9 cellular contexts compared by ENCODE assay signal in genomic region chr14:64915025-64915424, GRCh38. TPM values are rescaled to one million over a fixed set of nuclear protein-coding genes. Genes with fewer than 3 reads are reported as not detected.
DNase-seq lines count a peak whose midpoint lies in the region; ATAC-seq, FAIRE-seq and TF ChIP-seq lines count a peak whose summit lies in the region.
"Had no signal": no experiment of that assay in that cellular context is flagged by ENCODE, and none has a peak within 500 bp of the region (broad histone marks: within the 10 kb centered on the region; RNA-seq: fewer than 3 reads in every experiment).

No MANE protein-coding gene starts in this region.

- in situ Hi-C loops in GM12878 (cut with MboI): no loop called here

- intact Hi-C loops in GM12878 (cut with micrococcal nuclease; ENCODE audit: unreplicated experiment): loop anchor here (2.0 kb wide), 1 partner anchor 72 kb away; the partner anchor contains the start of gene FNTB
- intact Hi-C loops in upper lobe of right lung (cut with DNase I): no loop called here

- CTCF ChIA-PET in GM12878 (lab: Yijun Ruan, JAX): interaction anchor here (0.7 to 2.8 kb wide), 15 partner anchors 9 to 105 kb away, joined by 3 to 10 read pairs (median 4); partner anchors contain the start of gene FNTB

- DNase-seq in activated naive CD4-positive, alpha-beta T cell treated with anti-CD3 and anti-CD28 coated beads, Interleukin-2, amount 50 U/mL, for 16 hours: no peak
- DNase-seq in GM12878 (ENCODE audit: low read depth, low spot score): no peak
- no peak for DNase-seq in memory B cell (ENCODE audit: low spot score in 2 of 2)
- no peak for DNase-seq in upper lobe of right lung
- DNase-seq in globus pallidus (ENCODE audit: low spot score): no peak
- DNase-seq in DMS153 treated with DMSO at 0.1 percent for 48 hours (lab: John Stamatoyannopoulos, UW; ENCODE audit: unreplicated experiment): no peak

- H3K79me2 ChIP-seq in GM12878 (ENCODE audit: control insufficient read depth, insufficient read depth, low read length): peaks cover 52% of the 10 kb centered on the region

- peak overlapping the region; percentile 84 for H3K4me2 ChIP-seq in GM12878 (ENCODE audit: control insufficient read depth, insufficient read depth)

- RAD21 ChIA-PET in GM12878 (lab: Charles Lee; ENCODE audit: unreplicated experiment): interaction anchor here (0.6 to 2.2 kb wide), 10 partner anchors 10 to 409 kb away, joined by 3 to 9 read pairs (median 4); partner anchors contain the start of gene FNTB

- TSS peak; percentile 74 for BruUV-seq in GM12878 (replicated peaks; lab: Mats Ljungman, UMichigan)

- TF ChIP-seq POLR2A in GM12878 (IDR thresholded peaks at IDR 0.05; ENCODE audit: low read depth, low read length): no peak

- WGBS in GM12878 (ENCODE audit: insufficient coverage, insufficient replicate concordance, low lambda C conversion rate, missing lambda C conversion rate): 20% methylated on average over 4 of the region's 4 CpGs

- H3K27me3 ChIP-seq in GM12878 (replicated peaks in 1 of 2; ENCODE audit: control insufficient read depth in 2 of 2, insufficient read depth in 2 of 2, low read length in 1 of 2) (no peaks in the 10 kb centered on the region), upper lobe of right lung (no peaks in the 10 kb centered on the region)

- H3K9ac ChIP-seq in GM12878 (ENCODE audit: control insufficient read depth, insufficient read depth, low read length): peak overlapping the region; percentile 98

- no peaks in the 10 kb centered on the region for H4K20me1 ChIP-seq in GM12878 (ENCODE audit: control insufficient read depth, insufficient read depth)

- no peak for TF ChIP-seq RAD21 in GM12878 (IDR thresholded peaks at IDR 0.05; ENCODE audit: insufficient read depth, low read depth, low read length)

- peaks cover 51% of the 10 kb centered on the region for H3K4me1 Mint-ChIP-seq in activated naive CD4-positive, alpha-beta T cell treated with anti-CD3 and anti-CD28 coated beads, Interleukin-2, amount 50 U/mL, for 24 hours
- peaks cover 36% of the 10 kb centered on the region for H3K4me1 Mint-ChIP-seq in memory B cell

- no peak for TF ChIP-seq CTCF in GM12878 (IDR thresholded peaks at IDR 0.05 in 2 of 3, conservative IDR thresholded peaks at IDR 0.05 in 1 of 3; ENCODE audit: control insufficient read depth in 2 of 3, extremely low read depth in 1 of 3, insufficient read depth in 1 of 3, low read depth in 3 of 3, low read length in 3 of 3)
- TF ChIP-seq CTCF in upper lobe of right lung (IDR thresholded peaks at IDR 0.05): no peak

- FAIRE-seq in GM12878 (lab: Jason Lieb, UNC): no peak

- H3K36me3 Mint-ChIP-seq in activated naive CD4-positive, alpha-beta T cell treated with anti-CD3 and anti-CD28 coated beads, Interleukin-2, amount 50 U/mL, for 24 hours: peaks cover 13% of the 10 kb centered on the region
- H3K36me3 Mint-ChIP-seq in memory B cell: peaks cover 2% of the 10 kb centered on the region

- H3K4me1 ChIP-seq in GM12878 (ENCODE audit: control insufficient read depth, insufficient read depth, low read length) (peaks cover 5% of the 10 kb centered on the region; the same call in 1 of the 2 replicates), upper lobe of right lung (peaks cover 26% of the 10 kb centered on the region)

- H3K27ac ChIP-seq in GM12878 (ENCODE audit: control insufficient read depth, insufficient read depth) (peak overlapping the region; percentile 98), upper lobe of right lung (peak overlapping the region; percentile 100)

- H3K36me3 ChIP-seq in GM12878 (ENCODE audit: control insufficient read depth in 2 of 2, insufficient read depth in 2 of 2, low read length in 1 of 2): no peaks in the 10 kb centered on the region; a peak in 1 of 4 replicates
- no peaks in the 10 kb centered on the region for H3K36me3 ChIP-seq in upper lobe of right lung

- TF ChIP-seq EP300 in GM12878 (IDR thresholded peaks at IDR 0.05; ENCODE audit: borderline replicate concordance in 1 of 2, control insufficient read depth in 1 of 2, low read depth in 2 of 2, low read length in 2 of 2): no peak

- H3K4me3 Mint-ChIP-seq in activated naive CD4-positive, alpha-beta T cell treated with anti-CD3 and anti-CD28 coated beads, Interleukin-2, amount 50 U/mL, for 24 hours: peak overlapping the region; percentile 85
- peak overlapping the region; percentile 86 for H3K4me3 Mint-ChIP-seq in memory B cell

- H3K27me3 Mint-ChIP-seq in activated naive CD4-positive, alpha-beta T cell treated with anti-CD3 and anti-CD28 coated beads, Interleukin-2, amount 50 U/mL, for 24 hours: no peaks in the 10 kb centered on the region
- H3K27me3 Mint-ChIP-seq in memory B cell: peaks cover 2% of the 10 kb centered on the region

- H3K9me3 ChIP-seq in GM12878 (replicated peaks; ENCODE audit: control insufficient read depth, insufficient read depth, low read length) (no peaks in the 10 kb centered on the region; the same call in 1 of the 3 replicates), upper lobe of right lung (no peaks in the 10 kb centered on the region)

- POLR2A ChIA-PET in GM12878 (lab: Charles Lee): interaction anchor here (0.6 to 2.3 kb wide), 7 partner anchors 10 to 734 kb away, joined by 4 to 15 read pairs (median 9); no protein-coding TSS in a partner anchor

- no peak overlapping the region for H2AFZ ChIP-seq in GM12878 (ENCODE audit: control insufficient read depth, low read depth, low read length)

- ATAC-seq in GM12878: no peak
- ATAC-seq in memory B cell (ENCODE audit: low read depth): no peak
- no peak for ATAC-seq in upper lobe of right lung
- ATAC-seq in HG02588 (IDR thresholded peaks at IDR 0.05; ENCODE audit: unreplicated experiment): no peak

- SMC1A ChIA-PET in GM12878 (lab: Charles Lee; ENCODE audit: uncharacterized antibody, unreplicated experiment): interaction anchor here (1.0 to 2.8 kb wide), 8 partner anchors 10 to 72 kb away, joined by 3 to 12 read pairs (median 5); partner anchors contain the start of gene FNTB

- peak overlapping the region; percentile 97 for H3K27ac Mint-ChIP-seq in activated naive CD4-positive, alpha-beta T cell treated with anti-CD3 and anti-CD28 coated beads, Interleukin-2, amount 50 U/mL, for 24 hours
- peak overlapping the region; percentile 99 for H3K27ac Mint-ChIP-seq in memory B cell

- H3K4me3 ChIP-seq in GM12878 (peak overlapping the region; percentile 79), upper lobe of right lung (peak overlapping the region; percentile 98)

- no peaks in the 10 kb centered on the region for H3K9me3 Mint-ChIP-seq in activated naive CD4-positive, alpha-beta T cell treated with anti-CD3 and anti-CD28 coated beads, Interleukin-2, amount 50 U/mL, for 24 hours
- no peaks in the 10 kb centered on the region for H3K9me3 Mint-ChIP-seq in memory B cell

RNA-seq across cellular contexts. Expression of gene CHURC1, which starts 0.8 kb away (rescaled TPM):
- total RNA-seq in GM12878 (2013; cell fraction: nucleolus; rRNA removed): 143 and 151 TPM in 2 replicates
- total RNA-seq in GM12878 (2014; rRNA removed) (41.0 and 56.9 TPM in 2 replicates), GM12878 (2014; rRNA removed; fragmentation: Illumina TruSeq; extraction: Trizol) (73.3 and 81.0 TPM in 2 replicates), GM12878 (2021) (65.3 and 70.2 TPM in 2 replicates), upper lobe of right lung (52.5 TPM)
- 15.3 TPM for polyA plus RNA-seq in GM12878 (2011; ENCODE audit: low read depth)
- polyA plus RNA-seq in GM12878 (2011; rRNA removed) (193 and 241 TPM in 2 replicates), GM12878 (2014; fragmentation: Illumina TruSeq; extraction: Trizol) (88.3 and 111 TPM in 2 replicates), GM12878 (2014; fragmentation: Nextera tagmentation; extraction: Ambion mirVana) (100 to 1,000 TPM; 408 to 421 TPM), GM12878 (2014; rRNA removed) (50.9 and 65.4 TPM in 2 replicates), GM12878 (2016; fragmentation: Nextera tagmentation; extraction: Ambion mirVana) (100 to 1,000 TPM; 237 to 262 TPM)
- 47.7 and 137 TPM in 2 replicates for polyA plus RNA-seq in GM12878 (2011; cell fraction: cytosol; rRNA removed)
- polyA plus RNA-seq in GM12878 (2011; cell fraction: nucleus; rRNA removed): 52.4 and 56.9 TPM in 2 replicates
- polyA plus RNA-seq in GM12878 (2012): 58.2 and 78.5 TPM in 2 replicates
- polyA minus RNA-seq in GM12878 (2011; rRNA and poly(A)+ RNA removed): 22.6 and 25.2 TPM in 2 replicates
- polyA minus RNA-seq in GM12878 (2011; cell fraction: cytosol; rRNA and poly(A)+ RNA removed): 7.2 and 9.6 TPM in 2 replicates
- polyA minus RNA-seq in GM12878 (2011; cell fraction: nucleus; rRNA and poly(A)+ RNA removed): 21.5 and 24.7 TPM in 2 replicates

RNA-seq across cellular contexts. Expression of gene GPX2, which starts 27.5 kb away (rescaled TPM):
- total RNA-seq in GM12878 (2013; cell fraction: nucleolus; rRNA removed): not detected in 2 replicates
- total RNA-seq in GM12878 (2014; rRNA removed) (not detected in 2 replicates), GM12878 (2014; rRNA removed; fragmentation: Illumina TruSeq; extraction: Trizol) (not detected in 2 replicates), GM12878 (2021) (0.85 TPM in 1 of 2 replicates, not detected in the other), upper lobe of right lung (0.69 TPM)
- not detected for polyA plus RNA-seq in GM12878 (2011; ENCODE audit: low read depth)
- polyA plus RNA-seq in GM12878 (2011; rRNA removed) (not detected in 2 replicates), GM12878 (2014; fragmentation: Illumina TruSeq; extraction: Trizol) (not detected in 2 replicates), GM12878 (2014; fragmentation: Nextera tagmentation; extraction: Ambion mirVana) (not detected), GM12878 (2014; rRNA removed) (not detected in 2 replicates), GM12878 (2016; fragmentation: Nextera tagmentation; extraction: Ambion mirVana) (not detected)
- not detected in 2 replicates for polyA plus RNA-seq in GM12878 (2011; cell fraction: cytosol; rRNA removed)
- polyA plus RNA-seq in GM12878 (2011; cell fraction: nucleus; rRNA removed): not detected in 2 replicates
- 0.15 and 0.32 TPM in 2 replicates for polyA plus RNA-seq in GM12878 (2012)
- polyA minus RNA-seq in GM12878 (2011; rRNA and poly(A)+ RNA removed): not detected in 2 replicates
- not detected in 2 replicates for polyA minus RNA-seq in GM12878 (2011; cell fraction: cytosol; rRNA and poly(A)+ RNA removed)
- polyA minus RNA-seq in GM12878 (2011; cell fraction: nucleus; rRNA and poly(A)+ RNA removed): not detected in 2 replicates
- total RNA-seq: M059J had no signal

RNA-seq across cellular contexts. Expression of gene SPTB, which starts 35.3 kb away (rescaled TPM):
- total RNA-seq in GM12878 (2013; cell fraction: nucleolus; rRNA removed): 0.08 and 0.20 TPM in 2 replicates
- total RNA-seq in GM12878 (2014; rRNA removed) (under 0.01 and 0.05 TPM in 2 replicates), GM12878 (2014; rRNA removed; fragmentation: Illumina TruSeq; extraction: Trizol) (under 0.01 TPM in 1 of 2 replicates, not detected in the other), GM12878 (2021) (0.03 and 0.11 TPM in 2 replicates), upper lobe of right lung (3.0 TPM)
- not detected for polyA plus RNA-seq in GM12878 (2011; ENCODE audit: low read depth)
- polyA plus RNA-seq in GM12878 (2011; rRNA removed) (0.04 and 0.06 TPM in 2 replicates), GM12878 (2014; fragmentation: Illumina TruSeq; extraction: Trizol) (0.01 TPM in 1 of 2 replicates, not detected in the other), GM12878 (2014; fragmentation: Nextera tagmentation; extraction: Ambion mirVana) (not detected), GM12878 (2014; rRNA removed) (0.03 TPM in 1 of 2 replicates, not detected in the other), GM12878 (2016; fragmentation: Nextera tagmentation; extraction: Ambion mirVana) (not detected)
- polyA plus RNA-seq in GM12878 (2011; cell fraction: cytosol; rRNA removed): 0.03 and 0.04 TPM in 2 replicates
- 0.09 and 0.13 TPM in 2 replicates for polyA plus RNA-seq in GM12878 (2011; cell fraction: nucleus; rRNA removed)
- 0.03 and 0.13 TPM in 2 replicates for polyA plus RNA-seq in GM12878 (2012)
- 0.21 TPM in 1 of 2 replicates, not detected in the other for polyA minus RNA-seq in GM12878 (2011; rRNA and poly(A)+ RNA removed)
- not detected in 2 replicates for polyA minus RNA-seq in GM12878 (2011; cell fraction: cytosol; rRNA and poly(A)+ RNA removed)
- polyA minus RNA-seq in GM12878 (2011; cell fraction: nucleus; rRNA and poly(A)+ RNA removed): not detected in 2 replicates

RNA-seq across cellular contexts. Expression of gene RAB15, which starts 57.1 kb away (rescaled TPM):
- 0.76 and 1.8 TPM in 2 replicates for total RNA-seq in GM12878 (2013; cell fraction: nucleolus; rRNA removed)
- 2.3 and 2.9 TPM in 2 replicates for total RNA-seq in GM12878 (2014; rRNA removed)
- 2.4 and 2.5 TPM in 2 replicates for total RNA-seq in GM12878 (2014; rRNA removed; fragmentation: Illumina TruSeq; extraction: Trizol)
- 2.6 and 2.8 TPM in 2 replicates for total RNA-seq in GM12878 (2021)
- 1.5 TPM for polyA plus RNA-seq in GM12878 (2011; ENCODE audit: low read depth)
- 0.77 and 0.81 TPM in 2 replicates for polyA plus RNA-seq in GM12878 (2011; rRNA removed)
- 0.72 and 0.94 TPM in 2 replicates for polyA plus RNA-seq in GM12878 (2011; cell fraction: cytosol; rRNA removed)
- 5.4 and 8.7 TPM in 2 replicates for polyA plus RNA-seq in GM12878 (2011; cell fraction: nucleus; rRNA removed)
- polyA plus RNA-seq in GM12878 (2012): 1.8 and 2.3 TPM in 2 replicates
- polyA plus RNA-seq in GM12878 (2014; fragmentation: Illumina TruSeq; extraction: Trizol): 1.6 and 3.0 TPM in 2 replicates
- 1 to 10 TPM in 1 of 2 experiments, under 1 TPM in 1; 0.32 to 1.0 TPM for polyA plus RNA-seq in GM12878 (2014; fragmentation: Nextera tagmentation; extraction: Ambion mirVana)
- 2.5 and 3.9 TPM in 2 replicates for polyA plus RNA-seq in GM12878 (2014; rRNA removed)
- 1 to 10 TPM; 1.0 to 1.8 TPM for polyA plus RNA-seq in GM12878 (2016; fragmentation: Nextera tagmentation; extraction: Ambion mirVana)
- polyA minus RNA-seq in GM12878 (2011; rRNA and poly(A)+ RNA removed): 0.41 and 0.88 TPM in 2 replicates
- polyA minus RNA-seq in GM12878 (2011; cell fraction: cytosol; rRNA and poly(A)+ RNA removed): 0.40 TPM in 1 of 2 replicates, not detected in the other
- polyA minus RNA-seq in GM12878 (2011; cell fraction: nucleus; rRNA and poly(A)+ RNA removed): 0.24 and 0.48 TPM in 2 replicates
- total RNA-seq in upper lobe of right lung: 21.5 TPM
